Comparison of ENCODE assay signal across 9 cellular contexts in genomic region chr4:160127211-160127610, GRCh38.
"Had no signal": no experiment of that assay in that cellular context is flagged by ENCODE, and none has a peak within 500 bp of the region (broad histone marks: within the 10 kb centered on the region; RNA-seq: fewer than 3 reads in every experiment).

No MANE protein-coding gene starts in this region.

- DNase-seq: GM23248, GOT3, H9, HCEC 1CT, HFFc6, IMR-90, KG1 had no signal

- H3K27ac ChIP-seq: GM23248 had no signal

- H2AFZ ChIP-seq: GM23248 had no signal

- H3K27ac Mint-ChIP-seq: H9, HFFc6 had no signal

- ATAC-seq: K562 had no signal

- H3K4me3 ChIP-seq: GM23248, K562 had no signal

- H3K4me3 Mint-ChIP-seq: H9, HFFc6 had no signal

- FAIRE-seq: HTR-8/SVneo, K562 had no signal

- H3K4me1 Mint-ChIP-seq: H9 had no signal
